ENCODE assay signal across 1 cellular context in genomic region chr3:112579232-112579631, GRCh38.
TF ChIP-seq lines count a peak whose summit lies in the region.

No MANE protein-coding gene starts in this region.

TF ChIP-seq in GM12878, 131 proteins besides CTCF, POLR2A, EP300 and RAD21:
- TF ChIP-seq FOXK2 (IDR thresholded peaks at IDR 0.05) (no peak), RELA (IDR thresholded peaks at IDR 0.05; ENCODE audit: borderline replicate concordance, partially characterized antibody) (no peak), RAD51 (IDR thresholded peaks at IDR 0.05) (no peak), SPI1 (IDR thresholded peaks at IDR 0.05; ENCODE audit: borderline replicate concordance, insufficient read depth, low read depth, low read length) (peak; percentile 48; the same call in 1 of the 2 replicates), NR2F1 (conservative IDR thresholded peaks at IDR 0.05) (no peak)
- TF ChIP-seq, protein P1, sequence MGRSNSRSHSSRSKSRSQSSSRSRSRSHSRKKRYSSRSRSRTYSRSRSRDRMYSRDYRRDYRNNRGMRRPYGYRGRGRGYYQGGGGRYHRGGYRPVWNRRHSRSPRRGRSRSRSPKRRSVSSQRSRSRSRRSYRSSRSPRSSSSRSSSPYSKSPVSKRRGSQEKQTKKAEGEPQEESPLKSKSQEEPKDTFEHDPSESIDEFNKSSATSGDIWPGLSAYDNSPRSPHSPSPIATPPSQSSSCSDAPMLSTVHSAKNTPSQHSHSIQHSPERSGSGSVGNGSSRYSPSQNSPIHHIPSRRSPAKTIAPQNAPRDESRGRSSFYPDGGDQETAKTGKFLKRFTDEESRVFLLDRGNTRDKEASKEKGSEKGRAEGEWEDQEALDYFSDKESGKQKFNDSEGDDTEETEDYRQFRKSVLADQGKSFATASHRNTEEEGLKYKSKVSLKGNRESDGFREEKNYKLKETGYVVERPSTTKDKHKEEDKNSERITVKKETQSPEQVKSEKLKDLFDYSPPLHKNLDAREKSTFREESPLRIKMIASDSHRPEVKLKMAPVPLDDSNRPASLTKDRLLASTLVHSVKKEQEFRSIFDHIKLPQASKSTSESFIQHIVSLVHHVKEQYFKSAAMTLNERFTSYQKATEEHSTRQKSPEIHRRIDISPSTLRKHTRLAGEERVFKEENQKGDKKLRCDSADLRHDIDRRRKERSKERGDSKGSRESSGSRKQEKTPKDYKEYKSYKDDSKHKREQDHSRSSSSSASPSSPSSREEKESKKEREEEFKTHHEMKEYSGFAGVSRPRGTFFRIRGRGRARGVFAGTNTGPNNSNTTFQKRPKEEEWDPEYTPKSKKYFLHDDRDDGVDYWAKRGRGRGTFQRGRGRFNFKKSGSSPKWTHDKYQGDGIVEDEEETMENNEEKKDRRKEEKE (IDR thresholded peaks at IDR 0.05) = no peak
